In the genomic region with DNA sequence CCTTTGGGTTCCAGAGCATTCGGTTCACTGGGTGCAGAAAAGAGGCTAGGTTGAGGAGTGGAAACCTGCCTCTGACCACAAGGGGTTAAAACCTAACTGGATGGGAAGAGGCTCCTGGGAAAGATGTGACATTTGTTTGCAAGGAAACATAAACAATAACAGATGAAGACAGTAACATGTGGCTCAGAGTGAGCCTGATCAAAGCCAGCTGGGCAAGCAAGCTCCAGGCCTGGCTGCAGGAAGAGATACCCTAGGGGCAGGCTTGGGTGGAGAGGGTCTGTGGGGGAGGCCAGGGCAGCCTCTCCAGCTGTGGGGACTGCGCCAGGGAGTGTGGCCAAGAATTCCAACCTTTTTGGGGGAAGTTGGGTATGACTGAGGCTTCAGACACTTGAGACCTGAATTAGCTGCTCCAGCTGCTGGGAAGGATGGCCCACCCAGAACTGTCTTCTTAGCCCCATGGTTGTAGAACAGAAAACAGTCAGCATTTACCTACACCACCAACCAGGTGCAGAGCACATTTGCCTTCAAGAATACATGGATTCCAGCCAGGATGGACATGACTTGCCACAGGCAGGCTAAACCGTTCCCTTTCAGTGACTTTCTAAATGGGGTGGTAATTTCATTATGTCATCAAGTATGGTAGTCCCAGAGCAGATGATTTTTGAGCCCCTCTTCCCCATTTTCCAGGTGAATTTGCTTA, we compare ENCODE assay signal across 1 cellular context.
TF ChIP-seq lines count a peak whose summit lies in the region.

No MANE protein-coding gene starts in this region.

TF ChIP-seq in H1, 55 proteins besides CTCF, POLR2A, EP300 and RAD21:
- TF ChIP-seq BRCA1 (IDR thresholded peaks at IDR 0.05; ENCODE audit: low read depth, low read length) (no peak), POU5F1 (IDR thresholded peaks at IDR 0.05; ENCODE audit: low read depth, low read length) (no peak)
